In genomic region chr9:36398745-36399144, GRCh38 we compare ENCODE assay signal across 8 cellular contexts. TPM values are rescaled to one million over a fixed set of nuclear protein-coding genes. Genes with fewer than 3 reads are reported as not detected.
DNase-seq lines count a peak whose midpoint lies in the region; TF ChIP-seq lines count a peak whose summit lies in the region.

No MANE protein-coding gene starts in this region.

- intact Hi-C loops in lower leg skin (cut with DNase I; ENCODE audit: low total_unique reads) = no loop called here

- H4K20me1 ChIP-seq in BLaER1 treated with 17β-estradiol and CSF1 and Interleukin-3, amounts not matched to agents 10 nM and 100 nM = peaks cover 26 to 92% (median 65%) of the 10 kb centered on the region in 11 experiments; a peak in 21 of 22 replicates

- no peak overlapping the region for H4K91ac ChIP-seq in mesenchymal stem cell (ENCODE audit: low read length)

- H2AK5ac ChIP-seq in mesenchymal stem cell (ENCODE audit: low read length, severe bottlenecking) = no peak overlapping the region

- TF ChIP-seq CTCF in astrocyte of the spinal cord (IDR thresholded peaks at IDR 0.05; ENCODE audit: low read depth, low read length) (no peak), lower leg skin (IDR thresholded peaks at IDR 0.05) (no peak)

- H3K79me1 ChIP-seq in mesenchymal stem cell (replicated peaks; ENCODE audit: low read length, poor library complexity, severe bottlenecking) = peaks cover 9% of the 10 kb centered on the region

- no peak overlapping the region for H3K18ac ChIP-seq in mesenchymal stem cell (ENCODE audit: low read depth in 1 of 2, low read length in 2 of 2)

- H2BK12ac ChIP-seq in mesenchymal stem cell (ENCODE audit: low read length in 2 of 2) = no peak overlapping the region

- peak overlapping the region in 9 of 10 experiments; percentile 10 to 98 (median 90); a peak in 10 of 20 replicates for H3K4me3 ChIP-seq in BLaER1 treated with 17β-estradiol and CSF1 and Interleukin-3, amounts not matched to agents 10 nM and 100 nM
- H3K4me3 ChIP-seq in HUES6 (ENCODE audit: low read depth, low read length) (peak overlapping the region; percentile 12), astrocyte of the spinal cord (ENCODE audit: low read depth, low read length) (peak overlapping the region; percentile 25), mesenchymal stem cell (ENCODE audit: insufficient read depth in 1 of 2, low read depth in 1 of 2, low read length in 2 of 2) (peak overlapping the region in 1 of 2 experiments; percentile 56), lower leg skin (ENCODE audit: low read depth, poor library complexity, severe bottlenecking) (no peak overlapping the region)

- H3K4me1 ChIP-seq in BLaER1 treated with 17β-estradiol and CSF1 and Interleukin-3, amounts not matched to agents 10 nM and 100 nM = peaks cover 30 to 65% (median 48%) of the 10 kb centered on the region in 10 experiments
- H3K4me1 ChIP-seq in HUES6 (ENCODE audit: control insufficient read depth, insufficient read depth, low read length) (peaks cover 8% of the 10 kb centered on the region), mesenchymal stem cell (ENCODE audit: control insufficient read depth, insufficient read depth, low read depth, low read length) (peaks cover 2% of the 10 kb centered on the region)

- DNase-seq in astrocyte of the spinal cord (ENCODE audit: low read depth, low spot score) (peak; percentile 35), mesenchymal stem cell (peak; percentile 56), NCI-H2171 (lab: John Stamatoyannopoulos, UW) (no peak), lower leg skin (ENCODE audit: low spot score in 2 of 2) (no peak), CD1c-positive myeloid dendritic cell (ENCODE audit: extremely low spot score) (no peak), DMS114 treated with DMSO at 0.1 percent for 48 hours (lab: John Stamatoyannopoulos, UW; ENCODE audit: unreplicated experiment) (no peak)

- no peak for TF ChIP-seq POLR2A in lower leg skin (IDR thresholded peaks at IDR 0.05)

- H2BK15ac ChIP-seq in mesenchymal stem cell (ENCODE audit: low read depth, poor library complexity, severe bottlenecking) = no peak overlapping the region

- no peak overlapping the region for H3K27ac ChIP-seq in BLaER1 treated with 17β-estradiol and CSF1 and Interleukin-3, amounts not matched to agents 10 nM and 100 nM
- H3K27ac ChIP-seq in HUES6 (ENCODE audit: low read depth, low read length) (no peak overlapping the region), mesenchymal stem cell (ENCODE audit: low read length, poor library complexity, severe bottlenecking) (no peak overlapping the region)

- H3K27me3 ChIP-seq in BLaER1 treated with 17β-estradiol and CSF1 and Interleukin-3, amounts not matched to agents 10 nM and 100 nM = no peaks in the 10 kb centered on the region
- no peaks in the 10 kb centered on the region for H3K27me3 ChIP-seq in HUES6 (ENCODE audit: control insufficient read depth, insufficient read depth, low read length)
- H3K27me3 ChIP-seq in mesenchymal stem cell (ENCODE audit: control insufficient read depth in 1 of 2, insufficient read depth in 1 of 2, low read length in 2 of 2) = no peaks in the 10 kb centered on the region

- 0 out of 22 replicates have a peak, but pooled peaks cover 0 to 2% (median 0%) of the 10 kb centered on the region in 11 experiments for H3K9me3 ChIP-seq in BLaER1 treated with 17β-estradiol and CSF1 and Interleukin-3, amounts not matched to agents 10 nM and 100 nM (replicated peaks in 1 of 11)
- H3K9me3 ChIP-seq in HUES6 (ENCODE audit: control insufficient read depth, insufficient read depth, low read depth, low read length) (no peaks in the 10 kb centered on the region), mesenchymal stem cell (ENCODE audit: control insufficient read depth, low read length) (no peaks in the 10 kb centered on the region)

- peak overlapping the region; percentile 54 to 89 (median 80) for H3K4me2 ChIP-seq in BLaER1 treated with 17β-estradiol and CSF1 and Interleukin-3, amounts not matched to agents 10 nM and 100 nM
- no peak overlapping the region for H3K4me2 ChIP-seq in mesenchymal stem cell (ENCODE audit: low read length, poor library complexity, severe bottlenecking)

- H2AFZ ChIP-seq in mesenchymal stem cell (ENCODE audit: low read depth, low read length) = no peak overlapping the region

- peak overlapping the region in 10 of 11 experiments; percentile 17 to 95 (median 64); a peak in 12 of 22 replicates for H3K9ac ChIP-seq in BLaER1 treated with 17β-estradiol and CSF1 and Interleukin-3, amounts not matched to agents 10 nM and 100 nM
- H3K9ac ChIP-seq in HUES6 (ENCODE audit: low read length) = no peak overlapping the region
- H3K9ac ChIP-seq in mesenchymal stem cell (ENCODE audit: low read length) = peak overlapping the region; percentile 65

- no peak overlapping the region for H2BK120ac ChIP-seq in mesenchymal stem cell (ENCODE audit: low read depth, low read length)

- H3K36me3 ChIP-seq in BLaER1 treated with 17β-estradiol and CSF1 and Interleukin-3, amounts not matched to agents 10 nM and 100 nM = peaks cover 0 to 39% (median 17%) of the 10 kb centered on the region in 11 experiments; a peak in 19 of 22 replicates
- H3K36me3 ChIP-seq in HUES6 (ENCODE audit: control insufficient read depth, insufficient read depth, low read length) = 0 out of 2 replicates have a peak, but pooled peaks cover 9% of the 10 kb centered on the region
- H3K36me3 ChIP-seq in mesenchymal stem cell (ENCODE audit: control insufficient read depth in 1 of 2, insufficient read depth in 2 of 2, low read depth in 1 of 2, low read length in 2 of 2) = peaks cover 3 to 4% of the 10 kb centered on the region in 2 experiments

- no peak overlapping the region for H3K23ac ChIP-seq in mesenchymal stem cell (ENCODE audit: low read length in 2 of 2)

- H2BK5ac ChIP-seq in mesenchymal stem cell (ENCODE audit: low read depth, low read length, poor library complexity, severe bottlenecking) = no peak overlapping the region

- H4K8ac ChIP-seq in mesenchymal stem cell (ENCODE audit: low read length) = no peak overlapping the region

- in situ Hi-C loops in astrocyte of the spinal cord (cut with HindIII; ENCODE audit: low sequenced_read_pairs) = no loop called here

- H3K4ac ChIP-seq in mesenchymal stem cell (ENCODE audit: low read depth in 1 of 2, low read length in 2 of 2) = no peak overlapping the region

- no peak overlapping the region for H3K14ac ChIP-seq in mesenchymal stem cell (ENCODE audit: low read length in 2 of 2)

RNA-seq across cellular contexts. Expression of gene RNF38, which starts 1.3 kb away (rescaled TPM):
- 15.0 TPM for polyA plus RNA-seq in mesenchymal stem cell (2013, experiment 1 of 2)
- 14.1 TPM for polyA plus RNA-seq in mesenchymal stem cell (2013, experiment 2 of 2)
- 10 to 100 TPM; 17.3 to 27.0 (median 23.4) TPM for total RNA-seq in lower leg skin

Comparison
In these comparisons a context has a peak if more than half of its experiments do, and no peak if none do; other contexts are left out.
1. DNase-seq: peak in astrocyte of the spinal cord (single experiment) and mesenchymal stem cell (single experiment); none in NCI-H2171 (single experiment), lower leg skin (0 of 2), CD1c-positive myeloid dendritic cell (single experiment) and DMS114 treated with DMSO at 0.1 percent for 48 hours (single experiment).